Comparison of ENCODE assay signal across 8 cellular contexts in genomic region chr17:31392002-31392855, GRCh38. TPM values are rescaled to one million over a fixed set of nuclear protein-coding genes. Genes with fewer than 3 reads are reported as not detected.
DNase-seq lines count a peak whose midpoint lies in the region; ATAC-seq and TF ChIP-seq lines count a peak whose summit lies in the region.

No MANE protein-coding gene starts in this region.

- H3K9me3 ChIP-seq in vagina: no peaks in the 10 kb centered on the region
- no peaks in the 10 kb centered on the region for H3K9me3 ChIP-seq in mucosa of descending colon

- peaks cover 38% of the 10 kb centered on the region for H3K4me1 Mint-ChIP-seq in brain
- no peaks in the 10 kb centered on the region for H3K4me1 Mint-ChIP-seq in mesothelial cell of epicardium

- H3K27me3 Mint-ChIP-seq in brain (peaks cover 7% of the 10 kb centered on the region), mesothelial cell of epicardium (ENCODE audit: low read depth) (peaks cover 77% of the 10 kb centered on the region)

- H3K36me3 ChIP-seq in vagina (no peaks in the 10 kb centered on the region), mucosa of descending colon (ENCODE audit: low read depth) (no peaks in the 10 kb centered on the region)

- H3K27ac Mint-ChIP-seq in brain: peak overlapping the region in 4 of 5 experiments; percentile 55 to 80 (median 62)
- no peak overlapping the region for H3K27ac Mint-ChIP-seq in mesothelial cell of epicardium

- no peak for ATAC-seq in HG03025 (IDR thresholded peaks at IDR 0.05; ENCODE audit: low FRiP score, unreplicated experiment)
- ATAC-seq in mucosa of descending colon: no peak
- no peak for ATAC-seq in HG02981 (IDR thresholded peaks at IDR 0.05; ENCODE audit: unreplicated experiment)

- H3K4me3 Mint-ChIP-seq in brain (peak overlapping the region; percentile 77 to 82 (median 78)), mesothelial cell of epicardium (peak overlapping the region; percentile 61)

- peaks cover 18% of the 10 kb centered on the region for H3K4me1 ChIP-seq in vagina
- no peaks in the 10 kb centered on the region for H3K4me1 ChIP-seq in mucosa of descending colon (ENCODE audit: low read depth)

- H3K4me3 ChIP-seq in vagina (peak overlapping the region; percentile 53 to 55), mucosa of descending colon (no peak overlapping the region)

- H3K27me3 ChIP-seq in vagina: no peaks in the 10 kb centered on the region

- intact Hi-C loops in vagina (cut with DNase I): no loop called here
- intact Hi-C loops in mucosa of descending colon (cut with DNase I, micrococcal nuclease): no loop called here

- DNase-seq in stimulated activated CD4-positive, alpha-beta T cell treated with anti-CD3 and anti-CD28 coated beads, Interleukin-15, amount 100 ng/mL, for 24 hours: peak; percentile 14
- DNase-seq in stimulated activated CD4-positive, alpha-beta T cell treated with anti-CD3 and anti-CD28 coated beads, Interleukin-1b, Interleukin-23, amount 100 ng/mL, for 48 hours: no peak
- no peak for DNase-seq in mesothelial cell of epicardium (ENCODE audit: low spot score in 2 of 2, unreplicated experiment in 2 of 2)
- peak in 1 of 2 donors; percentile 79 for DNase-seq in vagina (ENCODE audit: extremely low spot score in 2 of 2)
- no peak for DNase-seq in mucosa of descending colon

- H3K9me3 Mint-ChIP-seq in brain (peaks cover 0 to 3% (median 0%) of the 10 kb centered on the region in 5 experiments), mesothelial cell of epicardium (no peaks in the 10 kb centered on the region)

- H3K36me3 Mint-ChIP-seq in brain: no peaks in the 10 kb centered on the region
- no peaks in the 10 kb centered on the region for H3K36me3 Mint-ChIP-seq in mesothelial cell of epicardium

- no peak for TF ChIP-seq POLR2A in vagina (IDR thresholded peaks at IDR 0.05)

- no peak overlapping the region for H3K27ac ChIP-seq in vagina

- TF ChIP-seq CTCF in brain (conservative IDR thresholded peaks at IDR 0.05) (no peak), mesothelial cell of epicardium (IDR thresholded peaks at IDR 0.05; ENCODE audit: unreplicated experiment) (no peak), vagina (IDR thresholded peaks at IDR 0.05) (no peak), mucosa of descending colon (IDR thresholded peaks at IDR 0.05) (no peak)

RNA-seq across cellular contexts. Expression of gene RAB11FIP4, which starts 0.8 kb away (rescaled TPM):
- 49.1 TPM for polyA plus RNA-seq in brain (ENCODE audit: insufficient read depth, low read depth, low replicate concordance)
- 21.1 to 21.8 TPM (median 21.2 TPM) in 3 replicates for total RNA-seq in mesothelial cell of epicardium
- 11.0 TPM for total RNA-seq in vagina
- total RNA-seq in mucosa of descending colon: 10 to 100 TPM; 24.5 to 49.9 (median 40.7) TPM
